ENCODE assay signal across 9 cellular contexts in the genomic region with DNA sequence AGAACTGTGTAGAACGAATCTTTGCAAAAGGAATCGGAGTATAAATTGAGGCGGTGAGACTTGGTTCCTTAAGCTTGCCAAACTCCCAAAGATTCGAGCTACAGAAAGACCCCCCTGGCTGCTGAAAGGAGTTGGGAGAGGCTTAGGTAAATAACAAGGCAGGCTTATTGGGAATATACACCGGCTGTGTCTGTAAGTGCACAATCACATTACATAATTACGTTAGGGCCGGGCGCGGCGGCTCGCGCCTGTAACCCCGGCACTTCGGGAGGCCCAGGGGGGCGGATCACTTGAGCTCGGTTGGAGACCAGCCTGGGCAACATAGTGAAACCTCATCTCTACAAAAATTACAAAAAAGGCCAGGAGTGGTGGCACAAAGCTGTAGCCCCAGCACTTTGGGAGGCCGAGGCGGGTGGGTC. TPM values are rescaled to one million over a fixed set of nuclear protein-coding genes. Genes with fewer than 3 reads are reported as not detected.
DNase-seq lines count a peak whose midpoint lies in the region; ATAC-seq and TF ChIP-seq lines count a peak whose summit lies in the region.
"Had no signal": no experiment of that assay in that cellular context is flagged by ENCODE, and none has a peak within 500 bp of the region (broad histone marks: within the 10 kb centered on the region; RNA-seq: fewer than 3 reads in every experiment).

No MANE protein-coding gene starts in this region.

- H3K27ac ChIP-seq in CD8-positive, alpha-beta T cell (ENCODE audit: low read depth, low read length): peak overlapping the region; percentile 30
- H3K27ac ChIP-seq in KMS-11: no peak overlapping the region
- H3K27ac ChIP-seq in WERI-Rb-1: peak overlapping the region; percentile 59
- H3K27ac ChIP-seq in gastroesophageal sphincter: peak overlapping the region in 3 of 4 donors; percentile 45 to 72 (median 56)
- peak overlapping the region in 1 of 4 donors; percentile 11 for H3K27ac ChIP-seq in gastrocnemius medialis

- peaks cover 6% of the 10 kb centered on the region for H3K27me3 Mint-ChIP-seq in CD8-positive, alpha-beta T cell (ENCODE audit: low read depth)

- CTCF ChIA-PET in CD8-positive, alpha-beta T cell (lab: Charles Lee): interaction anchor here (0.6 to 5.6 kb wide), 16 partner anchors 9 to 219 kb away, joined by 3 to 37 read pairs (median 4); no protein-coding TSS in a partner anchor

- H3K4me3 ChIP-seq in CD8-positive, alpha-beta T cell (ENCODE audit: low read depth, low read length): peak overlapping the region; percentile 58
- no peak overlapping the region for H3K4me3 ChIP-seq in KMS-11 (IDR thresholded peaks at IDR 0.05; ENCODE audit: insufficient read depth, low read depth, low read length)
- peak overlapping the region; percentile 47 for H3K4me3 ChIP-seq in WERI-Rb-1 (ENCODE audit: low read depth, low read length)
- peak overlapping the region; percentile 43 to 46 for H3K4me3 ChIP-seq in gastroesophageal sphincter
- peak overlapping the region; percentile 51 to 77 (median 58) for H3K4me3 ChIP-seq in gastrocnemius medialis

- peaks cover 16% of the 10 kb centered on the region for H3K4me1 ChIP-seq in CD8-positive, alpha-beta T cell (ENCODE audit: insufficient read depth, low read length)
- H3K4me1 ChIP-seq in KMS-11 (ENCODE audit: low read depth, poor library complexity, severe bottlenecking): peaks cover 13% of the 10 kb centered on the region
- peaks cover 0 to 14% (median 6%) of the 10 kb centered on the region in 3 donors for H3K4me1 ChIP-seq in gastroesophageal sphincter
- H3K4me1 ChIP-seq in gastrocnemius medialis: peaks cover 5 to 12% of the 10 kb centered on the region in 2 donors

- H2AFZ ChIP-seq in KMS-11 (ENCODE audit: low read depth): peak overlapping the region; percentile 94

- no peaks in the 10 kb centered on the region for H3K9me3 Mint-ChIP-seq in CD8-positive, alpha-beta T cell

- in situ Hi-C loops in gastrocnemius medialis (cut with MboI; ENCODE audit: low sequenced_read_pairs in 4 of 4): loop anchor here in 3 of 4 donors (10.0 kb wide), 1 partner anchor 89 kb away; no protein-coding TSS in a partner anchor

- H3K36me3 Mint-ChIP-seq in CD8-positive, alpha-beta T cell: peaks cover 1% of the 10 kb centered on the region

- H4K20me1 ChIP-seq in KMS-11 (ENCODE audit: insufficient read depth): no peaks in the 10 kb centered on the region

- no peaks in the 10 kb centered on the region for H3K9me3 ChIP-seq in CD8-positive, alpha-beta T cell (ENCODE audit: low read length)
- H3K9me3 ChIP-seq in WERI-Rb-1 (ENCODE audit: severe bottlenecking) (no peaks in the 10 kb centered on the region), gastroesophageal sphincter (no peaks in the 10 kb centered on the region), gastrocnemius medialis (no peaks in the 10 kb centered on the region)

- TF ChIP-seq POLR2A in gastroesophageal sphincter (IDR thresholded peaks at IDR 0.05): no peak
- no peak for TF ChIP-seq POLR2A in gastrocnemius medialis (IDR thresholded peaks at IDR 0.05)

- H3K4me1 Mint-ChIP-seq in CD8-positive, alpha-beta T cell (ENCODE audit: low read depth): peaks cover 17% of the 10 kb centered on the region

- intact Hi-C loops in CD8-positive, alpha-beta T cell (cut with DNase I, micrococcal nuclease): loop anchor here in 1 of 2 experiments (1.0 to 5.0 kb wide), 2 partner anchors 23 to 236 kb away; a partner anchor contains a TSS
- intact Hi-C loops in gastrocnemius medialis (cut with DNase I; ENCODE audit: low total_unique reads): no loop called here

- TF ChIP-seq CTCF in CD8-positive, alpha-beta T cell (IDR thresholded peaks at IDR 0.05): no peak
- no peak for TF ChIP-seq CTCF in KMS-11 (conservative IDR thresholded peaks at IDR 0.05; ENCODE audit: low read depth, low read length)
- no peak for TF ChIP-seq CTCF in WERI-Rb-1 (IDR thresholded peaks at IDR 0.05; ENCODE audit: low read depth, low read length)
- no peak for TF ChIP-seq CTCF in gastroesophageal sphincter (IDR thresholded peaks at IDR 0.05)
- no peak for TF ChIP-seq CTCF in gastrocnemius medialis (IDR thresholded peaks at IDR 0.05 in 4 of 5, conservative IDR thresholded peaks at IDR 0.05 in 1 of 5)

- H3K27me3 ChIP-seq in CD8-positive, alpha-beta T cell (ENCODE audit: insufficient read depth, low read length): peaks cover 4% of the 10 kb centered on the region
- H3K27me3 ChIP-seq in KMS-11 (ENCODE audit: insufficient read depth, low read depth): peaks cover 13% of the 10 kb centered on the region; the same call in 1 of the 2 replicates
- no peaks in the 10 kb centered on the region for H3K27me3 ChIP-seq in WERI-Rb-1 (ENCODE audit: insufficient read depth, low read depth, severe bottlenecking)
- peaks cover 36% of the 10 kb centered on the region for H3K27me3 ChIP-seq in gastroesophageal sphincter
- H3K27me3 ChIP-seq in gastrocnemius medialis: peaks cover 9 to 12% (median 10%) of the 10 kb centered on the region in 3 donors

- H3K79me2 ChIP-seq in KMS-11 (ENCODE audit: insufficient read depth, low read depth): no peaks in the 10 kb centered on the region

- peak overlapping the region; percentile 85 for H3K27ac Mint-ChIP-seq in CD8-positive, alpha-beta T cell

- no peak for TF ChIP-seq EP300 in gastroesophageal sphincter (IDR thresholded peaks at IDR 0.05)

- no peaks in the 10 kb centered on the region for H3K36me3 ChIP-seq in CD8-positive, alpha-beta T cell (ENCODE audit: insufficient read depth, low read length)
- H3K36me3 ChIP-seq in KMS-11 (ENCODE audit: insufficient read depth) (no peaks in the 10 kb centered on the region), WERI-Rb-1 (no peaks in the 10 kb centered on the region), gastroesophageal sphincter (no peaks in the 10 kb centered on the region), gastrocnemius medialis (no peaks in the 10 kb centered on the region)

- H3K4me2 ChIP-seq in KMS-11: peak overlapping the region; percentile 89

- H3K9ac ChIP-seq in KMS-11: no peak overlapping the region

- no peak for DNase-seq in CD8-positive, alpha-beta T cell
- peak; percentile 61 for DNase-seq in WERI-Rb-1
- no peak for DNase-seq in gastrocnemius medialis
- DNase-seq in NAMALWA (ENCODE audit: low spot score): no peak

- POLR2A ChIA-PET in CD8-positive, alpha-beta T cell (lab: Charles Lee): interaction anchor here (0.8 to 2.8 kb wide), 4 partner anchors 12 to 176 kb away, joined by 3 to 14 read pairs (median 6); a partner anchor contains a TSS

- peak; percentile 2 for ATAC-seq in CD8-positive, alpha-beta T cell
- peak; percentile 40 for ATAC-seq in gastroesophageal sphincter
- peak; percentile 34 to 36 for ATAC-seq in gastrocnemius medialis
- ATAC-seq in GM21360 (IDR thresholded peaks at IDR 0.05; ENCODE audit: unreplicated experiment): no peak
- no peak for ATAC-seq in GM19463 (IDR thresholded peaks at IDR 0.05; ENCODE audit: unreplicated experiment)

- peak overlapping the region; percentile 88 for H3K4me3 Mint-ChIP-seq in CD8-positive, alpha-beta T cell

- 2 to 15% methylated on average over 12 to 16 of the region's 18 CpGs for WGBS in gastroesophageal sphincter (ENCODE audit: low coverage in 1 of 2), 2 donors

RNA-seq across cellular contexts. Expression of a gene that starts 12.2 kb away (rescaled TPM):
- total RNA-seq in CD8-positive, alpha-beta T cell: 10 to 100 TPM; 17.9 to 18.4 TPM
- total RNA-seq in gastroesophageal sphincter (10 to 100 TPM in 3 of 4 donors, 1 to 10 TPM in 1; 7.3 to 55.6 (median 33.4) TPM), gastrocnemius medialis (10 to 100 TPM; 46.3 to 94.7 (median 71.5) TPM)

RNA-seq across cellular contexts. Expression of a gene that starts 16.6 kb away (rescaled TPM):
- total RNA-seq in CD8-positive, alpha-beta T cell: 1 to 10 TPM; 1.1 to 1.6 TPM
- total RNA-seq in gastroesophageal sphincter (under 1 TPM in 1 of 4 donors, not detected in 3; 0.85 TPM), gastrocnemius medialis (1 to 10 TPM in 1 of 4 donors, under 1 TPM in 1, not detected in 2; 0.61 to 1.1 TPM)
- total RNA-seq: HT1080 had no signal

Comparison
In these comparisons a context has a peak if more than half of its experiments do, and no peak if none do; other contexts are left out.
1. ATAC-seq: peak in CD8-positive, alpha-beta T cell (single experiment), gastroesophageal sphincter (single experiment) and gastrocnemius medialis (2 of 2); none in GM21360 (single experiment) and GM19463 (single experiment).